ENCODE assay signal across 28 cellular contexts in the genomic region with DNA sequence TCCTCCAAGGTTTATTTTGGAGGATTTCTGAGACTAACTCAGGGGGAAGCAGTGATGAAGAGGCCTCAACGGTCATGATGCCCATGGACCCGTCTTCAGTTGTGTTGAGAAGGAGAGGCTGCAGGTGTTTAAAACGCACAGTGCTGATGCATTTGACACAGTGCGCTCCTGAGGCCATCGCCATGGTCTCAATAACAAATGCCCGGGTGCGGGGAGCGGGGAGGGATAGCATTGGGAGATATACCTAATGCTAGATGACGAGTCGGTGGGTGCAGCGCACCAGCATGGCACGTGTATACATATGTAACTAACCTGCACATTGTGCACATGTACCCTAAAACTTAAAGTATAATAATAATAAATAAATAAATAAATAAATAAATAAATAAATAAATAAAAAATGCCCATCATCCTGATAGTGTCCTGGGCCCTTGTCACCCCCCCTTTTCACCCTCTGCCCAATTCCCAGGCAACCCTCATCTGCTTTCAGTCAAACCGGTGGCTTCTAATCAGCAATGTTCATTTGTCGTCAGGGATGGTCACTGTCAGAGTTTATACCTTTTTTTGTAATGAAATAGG.
"Had no signal": no experiment of that assay in that cellular context is flagged by ENCODE, and none has a peak within 500 bp of the region (broad histone marks: within the 10 kb centered on the region; RNA-seq: fewer than 3 reads in every experiment).

No MANE protein-coding gene starts in this region.

- H3K9me3 ChIP-seq: neutrophil, pancreas, psoas muscle, right lobe of liver, testis, transverse colon, upper lobe of right lung, uterus had no signal

- H3K27ac ChIP-seq: neutrophil, pancreas, psoas muscle, right lobe of liver, skin epidermis, spleen, suprapubic skin, testis, tibial artery, transverse colon, upper lobe of right lung, uterus had no signal

- H3K36me3 ChIP-seq: neutrophil, pancreas, right lobe of liver, spleen, suprapubic skin, tibial artery, transverse colon, upper lobe of right lung, uterus had no signal

- H3K4me3 ChIP-seq: pancreas, psoas muscle, right lobe of liver, skin epidermis, smooth muscle cell, spleen, suprapubic skin, testis, tibial artery, transverse colon, upper lobe of right lung, uterus had no signal

- H3K27me3 ChIP-seq: neutrophil, pancreas, right lobe of liver, testis, transverse colon, upper lobe of right lung, uterus had no signal

- H3K4me1 ChIP-seq: psoas muscle, right lobe of liver, spleen, suprapubic skin, testis, tibial artery, transverse colon, upper lobe of right lung, uterus had no signal

- ATAC-seq: naive thymus-derived CD8-positive, alpha-beta T cell; natural killer cell treated with Interleukin-12 subunit alpha and Interleukin-12 subunit beta and Interleukin-15 and Interleukin-18, amount 100 ng/mL, for 72 hours; pancreas; psoas muscle; right cardiac atrium; right lobe of liver; stimulated activated memory B cell treated with anti-CD40 and anti-IgM and Interleukin-4, amounts not matched to agents 10 μg/mL and 1 μg/mL and 100 μg/mL, for 72 hours; stimulated activated naive CD8-positive, alpha-beta T cell treated with anti-CD3 and anti-CD28 coated beads, Interleukin-15, amount 100 ng/mL, for 72 hours; stimulated activated naive CD8-positive, alpha-beta T cell treated with anti-CD3 and anti-CD28 coated beads, Interleukin-15, Interleukin-2, amounts not matched to agents 100 U/mL and 50 U/mL, for 24 hours; upper lobe of right lung had no signal

- DNase-seq: naive thymus-derived CD8-positive, alpha-beta T cell; nephron progenitor cell; nucleus accumbens; pancreas; psoas muscle; right cardiac atrium; right lobe of liver; spleen; stimulated activated CD4-positive, alpha-beta T cell treated with anti-CD3 and anti-CD28 coated beads, Interleukin-12 subunit alpha, Interleukin-12 subunit beta, amount 100 ng/mL, for 4 hours; stimulated activated CD4-positive, alpha-beta T cell treated with anti-CD3 and anti-CD28 coated beads, Interleukin-1b, Interleukin-23, amount 100 ng/mL, for 48 hours; stimulated activated CD4-positive, alpha-beta T cell treated with anti-CD3 and anti-CD28 coated beads, Interleukin-4, amount 100 ng/mL, for 1 hour; stimulated activated CD4-positive, alpha-beta T cell treated with anti-CD3 and anti-CD28 coated beads, Interleukin-4, amount 100 ng/mL, for 4 hours; stimulated activated CD8-positive, alpha-beta memory T cell treated with anti-CD3 and anti-CD28 coated beads, Interleukin-4, amount 100 ng/mL, for 48 hours; stimulated activated naive CD4-positive, alpha-beta T cell; stimulated activated naive CD8-positive, alpha-beta T cell treated with anti-CD3 and anti-CD28 coated beads, Interleukin-15, amount 100 ng/mL, for 72 hours; stimulated activated naive CD8-positive, alpha-beta T cell treated with anti-CD3 and anti-CD28 coated beads, Interleukin-15, Interleukin-2, amounts not matched to agents 100 U/mL and 50 U/mL, for 24 hours; substantia nigra; testis; transverse colon; upper lobe of right lung; uterus had no signal
